ENCODE assay signal across 11 cellular contexts in genomic region chr2:101873543-101873942, GRCh38.
DNase-seq lines count a peak whose midpoint lies in the region; ATAC-seq and FAIRE-seq lines count a peak whose summit lies in the region.
"Had no signal": no experiment of that assay in that cellular context is flagged by ENCODE, and none has a peak within 500 bp of the region (broad histone marks: within the 10 kb centered on the region; RNA-seq: fewer than 3 reads in every experiment).

No MANE protein-coding gene starts in this region.

- no peaks in the 10 kb centered on the region for H3K27me3 ChIP-seq in mesendoderm (ENCODE audit: insufficient read depth, low read length, poor library complexity)

- H3K4ac ChIP-seq in mesendoderm (ENCODE audit: low read depth, low read length): no peak overlapping the region

- no peaks in the 10 kb centered on the region for H3K9me3 Mint-ChIP-seq in activated T-helper 17 cell treated with anti-CD3 and anti-CD28 coated beads, Interleukin-2, amount 50 U/mL, for 72 hours
- H3K9me3 Mint-ChIP-seq: activated CD4-positive, alpha-beta T cell treated with anti-CD3 and anti-CD28 coated beads, Interleukin-2, amount 10 ng/mL, durations not matched to agents 24 days and 14 days had no signal

- no peak overlapping the region for H3K9ac ChIP-seq in mesendoderm (ENCODE audit: low read length)

- no peak overlapping the region for H3K23ac ChIP-seq in mesendoderm (ENCODE audit: low read length)

- peak overlapping the region; percentile 28 for H3K27ac Mint-ChIP-seq in activated T-helper 17 cell treated with anti-CD3 and anti-CD28 coated beads, Interleukin-2, amount 50 U/mL, for 72 hours
- H3K27ac Mint-ChIP-seq: activated CD4-positive, alpha-beta T cell treated with anti-CD3 and anti-CD28 coated beads, Interleukin-2, amount 10 ng/mL, durations not matched to agents 24 days and 14 days had no signal

- no peaks in the 10 kb centered on the region for H3K79me2 ChIP-seq in mesendoderm (ENCODE audit: control insufficient read depth, insufficient read depth, low read length)

- H3K27ac ChIP-seq in mesendoderm (ENCODE audit: low read depth, low read length): no peak overlapping the region
- H3K27ac ChIP-seq: thoracic aorta had no signal

- no peaks in the 10 kb centered on the region for H3K79me1 ChIP-seq in mesendoderm (ENCODE audit: low read length)

- H3K36me3 Mint-ChIP-seq in activated T-helper 17 cell treated with anti-CD3 and anti-CD28 coated beads, Interleukin-2, amount 50 U/mL, for 72 hours (ENCODE audit: low read depth): peaks cover 95% of the 10 kb centered on the region

- H2BK15ac ChIP-seq in mesendoderm (replicated peaks; ENCODE audit: low read depth): no peak overlapping the region

- peaks cover 3% of the 10 kb centered on the region for H3K4me1 ChIP-seq in mesendoderm (ENCODE audit: control insufficient read depth, low read depth, low read length)

- no peak overlapping the region for H2BK5ac ChIP-seq in mesendoderm (ENCODE audit: low read length)

- no peak overlapping the region for H2AK5ac ChIP-seq in mesendoderm (ENCODE audit: low read length)

- peaks cover 12% of the 10 kb centered on the region for H3K36me3 ChIP-seq in mesendoderm (ENCODE audit: control insufficient read depth, insufficient read depth, low read length)

- H3K18ac ChIP-seq in mesendoderm (ENCODE audit: low read length): no peak overlapping the region

- FAIRE-seq in HTR-8/SVneo (lab: Jason Lieb, UNC): no peak
- FAIRE-seq: A204.1 had no signal

- H2BK120ac ChIP-seq in mesendoderm (ENCODE audit: low read depth, low read length): no peak overlapping the region

- DNase-seq in DMS 273 (lab: John Stamatoyannopoulos, UW; ENCODE audit: unreplicated experiment) (peak; percentile 17), DMS 273 treated with DMSO at 0.1 percent for 48 hours (lab: John Stamatoyannopoulos, UW) (no peak), HTR-8/SVneo (ENCODE audit: insufficient read length, low spot score) (peak; percentile 13), mesendoderm (peak; percentile 48), epidermal melanocyte (ENCODE audit: insufficient read length, low spot score) (no peak)
- DNase-seq: activated CD4-positive, alpha-beta T cell treated with anti-CD3 and anti-CD28 coated beads, Interleukin-2, amount 10 ng/mL, durations not matched to agents 24 days and 14 days had no signal

- H3K4me3 Mint-ChIP-seq in activated T-helper 17 cell treated with anti-CD3 and anti-CD28 coated beads, Interleukin-2, amount 50 U/mL, for 72 hours: no peak overlapping the region
- H3K4me3 Mint-ChIP-seq: activated CD4-positive, alpha-beta T cell treated with anti-CD3 and anti-CD28 coated beads, Interleukin-2, amount 10 ng/mL, durations not matched to agents 24 days and 14 days had no signal

- peaks cover 10% of the 10 kb centered on the region for H3K4me1 Mint-ChIP-seq in activated T-helper 17 cell treated with anti-CD3 and anti-CD28 coated beads, Interleukin-2, amount 50 U/mL, for 72 hours

- H3K4me2 ChIP-seq in mesendoderm (ENCODE audit: low read length): no peak overlapping the region

- ATAC-seq in activated T-helper 17 cell treated with anti-CD3 and anti-CD28 coated beads, Interleukin-2, amount 50 U/mL, for 72 hours (replicated peaks): no peak
- ATAC-seq in HG03139 (IDR thresholded peaks at IDR 0.05; ENCODE audit: unreplicated experiment) (no peak), GM19035 (IDR thresholded peaks at IDR 0.05; ENCODE audit: unreplicated experiment) (no peak)

- H3K4me3 ChIP-seq in mesendoderm (ENCODE audit: low read length): no peak overlapping the region
- H3K4me3 ChIP-seq: thoracic aorta had no signal

- H3K27me3 Mint-ChIP-seq in activated T-helper 17 cell treated with anti-CD3 and anti-CD28 coated beads, Interleukin-2, amount 50 U/mL, for 72 hours: no peaks in the 10 kb centered on the region
- H3K27me3 Mint-ChIP-seq: activated CD4-positive, alpha-beta T cell treated with anti-CD3 and anti-CD28 coated beads, Interleukin-2, amount 10 ng/mL, durations not matched to agents 24 days and 14 days had no signal

- no peak overlapping the region for H4K8ac ChIP-seq in mesendoderm (ENCODE audit: low read depth, low read length)

- WGBS in mesendoderm (ENCODE audit: extremely low coverage, insufficient coverage, low lambda C conversion rate): no CpG with 5 or more reads among the region's 3 CpGs

- no peak overlapping the region for H4K5ac ChIP-seq in mesendoderm (ENCODE audit: low read length)

- no peak overlapping the region for H3K56ac ChIP-seq in mesendoderm (ENCODE audit: low read length)

Comparison
In these comparisons a context has a peak if more than half of its experiments do, and no peak if none do; other contexts are left out.
1. DNase-seq: peak in DMS 273 (single experiment), HTR-8/SVneo (single experiment) and mesendoderm (single experiment); none in DMS 273 treated with DMSO at 0.1 percent for 48 hours (single experiment) and epidermal melanocyte (single experiment).